8 cellular contexts compared by ENCODE assay signal in the genomic region with DNA sequence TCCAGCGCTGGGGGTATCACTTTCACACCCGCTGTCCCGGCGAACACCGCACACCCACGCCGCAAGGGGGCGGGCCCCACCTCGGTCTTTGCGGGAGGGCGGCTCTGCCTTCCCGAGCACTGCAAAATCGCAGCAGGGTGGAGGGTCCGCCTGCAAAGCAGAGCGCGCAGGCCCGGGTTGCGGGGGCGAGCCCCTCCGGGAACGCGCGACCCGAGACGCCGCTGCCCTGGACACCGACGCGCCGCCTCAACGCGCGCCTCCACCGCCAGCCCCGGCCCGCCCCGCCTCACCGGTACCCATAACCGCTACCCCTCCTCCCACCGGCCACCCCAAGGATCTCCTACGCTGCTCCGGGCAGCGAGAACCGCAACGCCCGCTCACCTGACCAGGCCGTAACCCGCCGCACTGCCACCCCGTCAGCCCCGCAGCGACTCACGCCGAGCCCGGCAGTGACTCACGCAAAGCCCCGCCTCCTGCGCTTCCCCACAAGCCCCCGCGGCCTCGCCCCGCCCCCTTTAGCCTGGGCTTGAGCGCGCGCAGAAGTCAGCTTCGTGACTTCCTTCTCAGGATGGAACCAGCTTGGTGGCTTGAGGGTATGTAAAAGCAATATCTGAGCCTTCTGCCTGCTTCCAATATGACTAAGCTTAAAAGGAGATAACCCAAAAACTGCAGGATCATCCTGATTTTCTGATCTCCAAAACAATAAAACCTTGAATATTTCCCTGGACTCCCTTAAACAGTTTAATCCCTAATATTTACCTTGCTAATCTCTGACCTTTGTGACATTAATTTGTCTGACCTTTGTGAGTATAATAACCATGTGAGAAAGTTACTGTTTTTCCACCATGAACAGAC. TPM values are rescaled to one million over a fixed set of nuclear protein-coding genes. Genes with fewer than 3 reads are reported as not detected.
DNase-seq lines count a peak whose midpoint lies in the region; ATAC-seq and TF ChIP-seq lines count a peak whose summit lies in the region.

A gene with protein sequence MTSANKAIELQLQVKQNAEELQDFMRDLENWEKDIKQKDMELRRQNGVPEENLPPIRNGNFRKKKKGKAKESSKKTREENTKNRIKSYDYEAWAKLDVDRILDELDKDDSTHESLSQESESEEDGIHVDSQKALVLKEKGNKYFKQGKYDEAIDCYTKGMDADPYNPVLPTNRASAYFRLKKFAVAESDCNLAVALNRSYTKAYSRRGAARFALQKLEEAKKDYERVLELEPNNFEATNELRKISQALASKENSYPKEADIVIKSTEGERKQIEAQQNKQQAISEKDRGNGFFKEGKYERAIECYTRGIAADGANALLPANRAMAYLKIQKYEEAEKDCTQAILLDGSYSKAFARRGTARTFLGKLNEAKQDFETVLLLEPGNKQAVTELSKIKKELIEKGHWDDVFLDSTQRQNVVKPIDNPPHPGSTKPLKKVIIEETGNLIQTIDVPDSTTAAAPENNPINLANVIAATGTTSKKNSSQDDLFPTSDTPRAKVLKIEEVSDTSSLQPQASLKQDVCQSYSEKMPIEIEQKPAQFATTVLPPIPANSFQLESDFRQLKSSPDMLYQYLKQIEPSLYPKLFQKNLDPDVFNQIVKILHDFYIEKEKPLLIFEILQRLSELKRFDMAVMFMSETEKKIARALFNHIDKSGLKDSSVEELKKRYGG (minus strand): TSS at position 460 of the 855 bp plus-strand sequence. CDS start 3,190 bp downstream, outside the sequence.

- peak within 1 kb of the TSS; percentile 60 to 98 (median 90) for H3K4me3 ChIP-seq in dorsolateral prefrontal cortex
- peak within 1 kb of the TSS; percentile 78 to 99 (median 91) for H3K4me3 ChIP-seq in liver (ENCODE audit: low read depth in 1 of 3, low read length in 3 of 3)

- DNase-seq in NCI-H82 (lab: John Stamatoyannopoulos, UW) (peak; percentile 97), dorsolateral prefrontal cortex (peak; percentile 90 to 97 (median 94))
- peak; percentile 99 for DNase-seq in activated CD4-positive, alpha-beta T cell treated with anti-CD3 and anti-CD28 coated beads, Interleukin-2, amount 50 U/mL, for 48 hours
- peak; percentile 99 for DNase-seq in stimulated activated CD4-positive, alpha-beta T cell treated with anti-CD3 and anti-CD28 coated beads, Interleukin-4, amount 100 ng/mL, for 24 hours

- WGBS in liver: under 1% methylated on average over 66 of the region's 66 CpGs

- H3K9ac ChIP-seq in liver (ENCODE audit: low read depth in 1 of 2, low read length in 2 of 2): peak within 1 kb of the TSS; percentile 88 to 100

- no peaks in the 10 kb centered on the region for H3K9me3 ChIP-seq in liver (ENCODE audit: control insufficient read depth in 4 of 4, low read length in 3 of 4)

- H3K27ac ChIP-seq in C4-2B: peak within 1 kb of the TSS; percentile 81
- H3K27ac ChIP-seq in dorsolateral prefrontal cortex: peak within 1 kb of the TSS in 58 of 59 donors; percentile 37 to 95 (median 85)
- H3K27ac ChIP-seq in liver (ENCODE audit: low read depth in 1 of 2, low read length in 2 of 2): peak within 1 kb of the TSS; percentile 92 to 98

- H3K27me3 ChIP-seq in dorsolateral prefrontal cortex (no peaks in the 10 kb centered on the region), liver (ENCODE audit: control insufficient read depth in 4 of 4, insufficient read depth in 4 of 4, low read length in 3 of 4) (no peaks in the 10 kb centered on the region)

- peak; percentile 78 for ATAC-seq in GM19372 (IDR thresholded peaks at IDR 0.05; ENCODE audit: low read depth, unreplicated experiment)
- ATAC-seq in HG03558 (IDR thresholded peaks at IDR 0.05; ENCODE audit: extremely low read depth, unreplicated experiment): peak; percentile 46

- TF ChIP-seq RAD21 in liver (IDR thresholded peaks at IDR 0.05): peak in 1 of 2 donors; percentile 32

- TF ChIP-seq CTCF in C4-2B (conservative IDR thresholded peaks at IDR 0.05) (peak; percentile 87), dorsolateral prefrontal cortex (IDR thresholded peaks at IDR 0.05 in 54 of 56, conservative IDR thresholded peaks at IDR 0.05 in 2 of 56; ENCODE audit: low read depth in 1 of 56, partially characterized antibody in 56 of 56) (peak; percentile 38 to 85 (median 70)), liver (IDR thresholded peaks at IDR 0.05; ENCODE audit: low read depth, low read length, missing input control) (peak; percentile 45)

- intact Hi-C loops in dorsolateral prefrontal cortex (cut with DNase I): no loop called here

- peaks cover 5 to 20% (median 15%) of the 10 kb centered on the region in 4 donors for H3K4me1 ChIP-seq in liver (ENCODE audit: control insufficient read depth in 4 of 4, insufficient read depth in 4 of 4, low read length in 3 of 4)

- peaks cover 0 to 2% (median 1%) of the 10 kb centered on the region in 4 donors for H3K36me3 ChIP-seq in liver (ENCODE audit: control insufficient read depth in 4 of 4, insufficient read depth in 3 of 4, low read depth in 1 of 4, low read length in 3 of 4)

TF ChIP-seq in liver, 16 proteins besides CTCF, POLR2A, EP300 and RAD21:
- TF ChIP-seq SP1 (IDR thresholded peaks at IDR 0.05) (peak; percentile 52), EGR1 (IDR thresholded peaks at IDR 0.05; ENCODE audit: low read depth in 2 of 2) (no peak), HNF4G (IDR thresholded peaks at IDR 0.05) (no peak), TAF1 (conservative IDR thresholded peaks at IDR 0.05) (peak; percentile 45), NR2F2 (IDR thresholded peaks at IDR 0.05) (peak; percentile 73), FOXA1 (IDR thresholded peaks at IDR 0.05) (no peak), JUND (IDR thresholded peaks at IDR 0.05) (peak; percentile 85 to 91), YY1 (IDR thresholded peaks at IDR 0.05) (peak; percentile 48), RXRA (IDR thresholded peaks at IDR 0.05) (peak in 1 of 2 donors; percentile 8), GABPA (IDR thresholded peaks at IDR 0.05 in 1 of 2, conservative IDR thresholded peaks at IDR 0.05 in 1 of 2) (peak in 1 of 2 donors; percentile 51), HNF4A (conservative IDR thresholded peaks at IDR 0.05) (peak; percentile 9 to 22)
- TF ChIP-seq, protein P1, sequence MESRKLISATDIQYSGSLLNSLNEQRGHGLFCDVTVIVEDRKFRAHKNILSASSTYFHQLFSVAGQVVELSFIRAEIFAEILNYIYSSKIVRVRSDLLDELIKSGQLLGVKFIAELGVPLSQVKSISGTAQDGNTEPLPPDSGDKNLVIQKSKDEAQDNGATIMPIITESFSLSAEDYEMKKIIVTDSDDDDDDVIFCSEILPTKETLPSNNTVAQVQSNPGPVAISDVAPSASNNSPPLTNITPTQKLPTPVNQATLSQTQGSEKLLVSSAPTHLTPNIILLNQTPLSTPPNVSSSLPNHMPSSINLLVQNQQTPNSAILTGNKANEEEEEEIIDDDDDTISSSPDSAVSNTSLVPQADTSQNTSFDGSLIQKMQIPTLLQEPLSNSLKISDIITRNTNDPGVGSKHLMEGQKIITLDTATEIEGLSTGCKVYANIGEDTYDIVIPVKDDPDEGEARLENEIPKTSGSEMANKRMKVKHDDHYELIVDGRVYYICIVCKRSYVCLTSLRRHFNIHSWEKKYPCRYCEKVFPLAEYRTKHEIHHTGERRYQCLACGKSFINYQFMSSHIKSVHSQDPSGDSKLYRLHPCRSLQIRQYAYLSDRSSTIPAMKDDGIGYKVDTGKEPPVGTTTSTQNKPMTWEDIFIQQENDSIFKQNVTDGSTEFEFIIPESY (IDR thresholded peaks at IDR 0.05): no peak
- TF ChIP-seq, protein P2, sequence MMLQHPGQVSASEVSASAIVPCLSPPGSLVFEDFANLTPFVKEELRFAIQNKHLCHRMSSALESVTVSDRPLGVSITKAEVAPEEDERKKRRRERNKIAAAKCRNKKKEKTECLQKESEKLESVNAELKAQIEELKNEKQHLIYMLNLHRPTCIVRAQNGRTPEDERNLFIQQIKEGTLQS (IDR thresholded peaks at IDR 0.05): no peak
- TF ChIP-seq, protein P3, sequence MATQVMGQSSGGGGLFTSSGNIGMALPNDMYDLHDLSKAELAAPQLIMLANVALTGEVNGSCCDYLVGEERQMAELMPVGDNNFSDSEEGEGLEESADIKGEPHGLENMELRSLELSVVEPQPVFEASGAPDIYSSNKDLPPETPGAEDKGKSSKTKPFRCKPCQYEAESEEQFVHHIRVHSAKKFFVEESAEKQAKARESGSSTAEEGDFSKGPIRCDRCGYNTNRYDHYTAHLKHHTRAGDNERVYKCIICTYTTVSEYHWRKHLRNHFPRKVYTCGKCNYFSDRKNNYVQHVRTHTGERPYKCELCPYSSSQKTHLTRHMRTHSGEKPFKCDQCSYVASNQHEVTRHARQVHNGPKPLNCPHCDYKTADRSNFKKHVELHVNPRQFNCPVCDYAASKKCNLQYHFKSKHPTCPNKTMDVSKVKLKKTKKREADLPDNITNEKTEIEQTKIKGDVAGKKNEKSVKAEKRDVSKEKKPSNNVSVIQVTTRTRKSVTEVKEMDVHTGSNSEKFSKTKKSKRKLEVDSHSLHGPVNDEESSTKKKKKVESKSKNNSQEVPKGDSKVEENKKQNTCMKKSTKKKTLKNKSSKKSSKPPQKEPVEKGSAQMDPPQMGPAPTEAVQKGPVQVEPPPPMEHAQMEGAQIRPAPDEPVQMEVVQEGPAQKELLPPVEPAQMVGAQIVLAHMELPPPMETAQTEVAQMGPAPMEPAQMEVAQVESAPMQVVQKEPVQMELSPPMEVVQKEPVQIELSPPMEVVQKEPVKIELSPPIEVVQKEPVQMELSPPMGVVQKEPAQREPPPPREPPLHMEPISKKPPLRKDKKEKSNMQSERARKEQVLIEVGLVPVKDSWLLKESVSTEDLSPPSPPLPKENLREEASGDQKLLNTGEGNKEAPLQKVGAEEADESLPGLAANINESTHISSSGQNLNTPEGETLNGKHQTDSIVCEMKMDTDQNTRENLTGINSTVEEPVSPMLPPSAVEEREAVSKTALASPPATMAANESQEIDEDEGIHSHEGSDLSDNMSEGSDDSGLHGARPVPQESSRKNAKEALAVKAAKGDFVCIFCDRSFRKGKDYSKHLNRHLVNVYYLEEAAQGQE (IDR thresholded peaks at IDR 0.05): peak; percentile 53

RNA-seq across cellular contexts. Expression of the gene that starts here (rescaled TPM):
- total RNA-seq in dorsolateral prefrontal cortex: 10 to 100 TPM; 18.5 to 41.3 (median 28.2) TPM
- 1 to 10 TPM; 7.9 to 8.1 TPM for total RNA-seq in liver
- 1 to 10 TPM; 5.5 to 8.0 TPM for polyA plus RNA-seq in liver

Comparison
In these comparisons a context has a peak if more than half of its experiments do, and no peak if none do; other contexts are left out.
1. Peak in every context shown above with its lines: DNase-seq, ATAC-seq, H3K4me3 ChIP-seq and H3K27ac ChIP-seq.